Comparison of ENCODE assay signal across 33 cellular contexts in the genomic region with DNA sequence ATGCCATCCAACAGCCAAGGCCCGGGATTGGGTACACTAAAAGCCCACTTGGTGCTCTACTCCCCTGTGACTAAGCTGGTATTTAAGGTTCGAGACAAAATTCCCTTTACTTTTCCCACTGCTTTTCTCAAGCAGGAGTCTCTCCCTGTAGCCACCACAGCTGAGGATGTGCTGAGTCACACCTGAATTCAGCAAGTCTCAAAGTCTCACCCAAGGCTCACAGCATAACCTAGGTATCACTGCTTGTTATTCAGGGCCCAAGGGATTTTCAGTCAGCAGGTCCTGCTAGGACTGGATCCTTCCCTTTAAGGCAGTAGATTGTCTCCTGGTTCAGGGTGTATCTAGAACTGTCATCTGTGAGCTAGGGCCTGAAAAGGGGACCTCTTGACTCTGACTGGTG. TPM values are rescaled to one million over a fixed set of nuclear protein-coding genes. Genes with fewer than 3 reads are reported as not detected.
"Had no signal": no experiment of that assay in that cellular context is flagged by ENCODE, and none has a peak within 500 bp of the region (broad histone marks: within the 10 kb centered on the region; RNA-seq: fewer than 3 reads in every experiment).

No MANE protein-coding gene starts in this region.

- DNase-seq: activated B cell treated with CpG ODN at 0.5 μM for 24 hours; activated CD4-positive, alpha-beta memory T cell treated with anti-CD3 and anti-CD28 coated beads for 36 hours; activated CD4-positive, alpha-beta T cell treated with anti-CD3 and anti-CD28 coated beads for 4 hours; activated CD4-positive, alpha-beta T cell treated with anti-CD3 and anti-CD28 coated beads, Interleukin-2, amount 50 U/mL, for 1 hour; activated CD4-positive, CD25-positive, alpha-beta regulatory T cell treated with anti-CD3 and anti-CD28 coated beads, Interleukin-2, amount 50 U/mL, for 72 hours; activated CD8-positive, alpha-beta memory T cell treated with anti-CD3 and anti-CD28 coated beads, Interleukin-2, amount 50 U/mL, for 4 hours; activated gamma-delta T cell treated with Interleukin-2 at 50 U/mL for 16 hours; activated naive CD4-positive, alpha-beta T cell treated with anti-CD3 and anti-CD28 coated beads for 36 hours; activated T-cell treated with anti-CD3 and anti-CD28 coated beads for 4 hours; activated T-cell treated with anti-CD3 and anti-CD28 coated beads, Interleukin-2, amount 50 U/mL, for 4 hours; adrenal gland; body of pancreas; central memory CD4-positive, alpha-beta T cell; NCI-H1105; NCI-H1417 treated with DMSO at 0.1 percent for 48 hours; NCI-H187 treated with DMSO at 0.1 percent for 48 hours; NCI-H2081; NCI-H226; NCI-H524 treated with DMSO at 0.1 percent for 48 hours; Peyer's patch; RPMI8226; SHP77 treated with DMSO at 0.1 percent for 48 hours; SK-N-SH had no signal

- H3K9me2 ChIP-seq: SK-N-SH had no signal

- H3K4me2 ChIP-seq: SK-N-SH had no signal

- H3K4me1 ChIP-seq: adrenal gland, body of pancreas, Peyer's patch, SJSA1 had no signal

- H3K9me3 ChIP-seq: adrenal gland, body of pancreas, Peyer's patch, SJSA1, SK-N-SH had no signal

- H3K27me3 ChIP-seq: adrenal gland, body of pancreas, Peyer's patch, SJSA1 had no signal

- H3K4me3 ChIP-seq: adrenal gland, body of pancreas, Peyer's patch, SJSA1 had no signal

- H3K36me3 Mint-ChIP-seq: activated CD4-positive, alpha-beta memory T cell treated with anti-CD3 and anti-CD28 coated beads for 36 hours; activated naive CD4-positive, alpha-beta T cell treated with anti-CD3 and anti-CD28 coated beads, Interleukin-2, amount 50 U/mL, for 72 hours had no signal

- H3K27me3 Mint-ChIP-seq: activated CD4-positive, alpha-beta memory T cell treated with anti-CD3 and anti-CD28 coated beads for 36 hours had no signal

- H3K9ac ChIP-seq: SK-N-SH had no signal

- H3K36me3 ChIP-seq: adrenal gland, Peyer's patch, SJSA1 had no signal

- H3K9me3 Mint-ChIP-seq: activated T-helper 1 cell treated with anti-CD3 and anti-CD28 coated beads, Interleukin-12 subunit alpha, Interleukin-12 subunit beta, Interleukin-2, Interleukin-4 antibody, amounts not matched to agents 30 ng/mL and 10 ng/mL and 1 ng/mL, durations not matched to agents 14 hours and 24 hours and 36 hours; T-helper 1 cell treated with Interleukin-12 subunit alpha and Interleukin-12 subunit beta and Interleukin-4 antibody, amounts not matched to agents 30 μg/mL and 1 μg/mL, for 36 hours had no signal

- H3K27ac ChIP-seq: adrenal gland, body of pancreas, Peyer's patch, SJSA1, VCaP had no signal

- ATAC-seq: activated naive CD4-positive, alpha-beta T cell treated with anti-CD3 and anti-CD28 coated beads, Interleukin-2, amount 50 U/mL, for 72 hours; activated T-cell treated with anti-CD3 and anti-CD28 coated beads, Interleukin-2, amount 50 U/mL, for 4 hours; body of pancreas had no signal

- H3K27ac Mint-ChIP-seq: activated B cell treated with CpG ODN at 0.5 μM for 24 hours; activated CD4-positive, alpha-beta memory T cell treated with anti-CD3 and anti-CD28 coated beads for 36 hours; activated naive CD4-positive, alpha-beta T cell treated with anti-CD3 and anti-CD28 coated beads for 36 hours; activated naive CD4-positive, alpha-beta T cell treated with anti-CD3 and anti-CD28 coated beads, Interleukin-2, amount 50 U/mL, for 72 hours; activated T-helper 1 cell treated with anti-CD3 and anti-CD28 coated beads, Interleukin-12 subunit alpha, Interleukin-12 subunit beta, Interleukin-2, Interleukin-4 antibody, amounts not matched to agents 30 ng/mL and 10 ng/mL and 1 ng/mL, durations not matched to agents 14 hours and 24 hours and 36 hours; T-helper 1 cell treated with Interleukin-12 subunit alpha and Interleukin-12 subunit beta and Interleukin-4 antibody, amounts not matched to agents 30 μg/mL and 1 μg/mL, for 36 hours; T-helper 2 cell treated with Interferon-gamma antibody and Interleukin-4, amounts not matched to agents 5 μg/mL and 100 μg/mL, for 36 hours had no signal

- H3K4me3 Mint-ChIP-seq: activated B cell treated with CpG ODN at 0.5 μM for 24 hours; activated CD4-positive, alpha-beta memory T cell treated with anti-CD3 and anti-CD28 coated beads for 36 hours; activated naive CD4-positive, alpha-beta T cell treated with anti-CD3 and anti-CD28 coated beads for 36 hours; activated T-cell treated with anti-CD3 and anti-CD28 coated beads, Interleukin-2, amount 50 U/mL, for 4 hours; activated T-helper 1 cell treated with anti-CD3 and anti-CD28 coated beads, Interleukin-12 subunit alpha, Interleukin-12 subunit beta, Interleukin-2, Interleukin-4 antibody, amounts not matched to agents 30 ng/mL and 10 ng/mL and 1 ng/mL, durations not matched to agents 14 hours and 24 hours and 36 hours; T-helper 1 cell treated with Interleukin-12 subunit alpha and Interleukin-12 subunit beta and Interleukin-4 antibody, amounts not matched to agents 30 μg/mL and 1 μg/mL, for 36 hours; T-helper 2 cell treated with Interferon-gamma antibody and Interleukin-4, amounts not matched to agents 5 μg/mL and 100 μg/mL, for 36 hours had no signal

- FAIRE-seq: astrocyte had no signal

RNA-seq across cellular contexts. Expression of a gene that starts 39.2 kb away (rescaled TPM):
- total RNA-seq: activated B cell treated with CpG ODN at 0.5 μM for 24 hours; activated CD4-positive, alpha-beta memory T cell treated with anti-CD3 and anti-CD28 coated beads for 36 hours; activated naive CD4-positive, alpha-beta T cell treated with anti-CD3 and anti-CD28 coated beads for 36 hours; activated T-cell treated with anti-CD3 and anti-CD28 coated beads, Interleukin-2, amount 50 U/mL, for 4 hours; activated T-helper 1 cell treated with anti-CD3 and anti-CD28 coated beads, Interleukin-12 subunit alpha, Interleukin-12 subunit beta, Interleukin-2, Interleukin-4 antibody, amounts not matched to agents 30 ng/mL and 10 ng/mL and 1 ng/mL, durations not matched to agents 14 hours and 24 hours and 36 hours; adrenal gland; astrocyte; body of pancreas; chondrocyte; LHCN-M2; NCI-H460; Peyer's patch; SJSA1 had no signal
- polyA plus RNA-seq: adrenal gland, SK-N-SH had no signal
